ENCODE assay signal across 16 cellular contexts in the genomic region with DNA sequence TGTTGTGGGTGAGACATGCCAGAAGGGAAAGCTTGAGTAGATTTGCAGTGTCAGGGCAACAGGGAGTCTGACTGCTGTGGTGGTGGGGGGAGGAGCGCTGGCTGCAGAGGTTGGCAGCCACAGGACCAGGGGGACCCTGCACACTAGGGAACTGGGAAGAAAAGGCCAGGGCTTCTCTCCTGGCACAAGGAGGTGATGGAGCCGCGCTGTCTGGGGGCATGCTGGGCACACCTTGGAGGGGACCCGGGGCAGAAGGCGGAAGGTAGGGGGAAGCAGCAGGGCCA. TPM values are rescaled to one million over a fixed set of nuclear protein-coding genes. Genes with fewer than 3 reads are reported as not detected.
DNase-seq lines count a peak whose midpoint lies in the region; ATAC-seq and TF ChIP-seq lines count a peak whose summit lies in the region.
"Had no signal": no experiment of that assay in that cellular context is flagged by ENCODE, and none has a peak within 500 bp of the region (broad histone marks: within the 10 kb centered on the region; RNA-seq: fewer than 3 reads in every experiment).

No MANE protein-coding gene starts in this region.

- no peaks in the 10 kb centered on the region for H3K27me3 ChIP-seq in H9 (ENCODE audit: insufficient read depth, low read length)
- no peaks in the 10 kb centered on the region for H3K27me3 ChIP-seq in adipocyte (replicated peaks; ENCODE audit: control insufficient read depth, insufficient read depth, low read length)
- H3K27me3 ChIP-seq in layer of hippocampus (ENCODE audit: control insufficient read depth, insufficient read depth, low read length), result no peaks in the 10 kb centered on the region

- H2BK120ac ChIP-seq in H9 (ENCODE audit: low read depth, low read length, poor library complexity, severe bottlenecking), result no peak overlapping the region

- no peak overlapping the region for H3K4me2 ChIP-seq in H9 (ENCODE audit: insufficient read depth, insufficient read length, low read length)

- no peak overlapping the region for H3T11ph ChIP-seq in H9 (ENCODE audit: low read length)

- no peak overlapping the region for H4K91ac ChIP-seq in H9 (ENCODE audit: insufficient read length, low read depth, low read length)

- H2AFZ ChIP-seq in H9 (ENCODE audit: low read length), result no peak overlapping the region

- H3K36me3 Mint-ChIP-seq in H9 (ENCODE audit: insufficient read depth in 1 of 3, low read depth in 3 of 3) (peaks cover 25 to 66% (median 63%) of the 10 kb centered on the region in 3 experiments), immature natural killer cell (peaks cover 0 to 25% (median 4%) of the 10 kb centered on the region in 3 donors)
- H3K36me3 Mint-ChIP-seq in stimulated activated naive B cell treated with anti-CD40 and anti-IgM and Interleukin-4, amounts not matched to agents 10 μg/mL and 1 μg/mL and 100 μg/mL, for 72 hours, result peaks cover 28 to 55% of the 10 kb centered on the region in 2 donors

- H3K9me3 Mint-ChIP-seq in H9 (no peaks in the 10 kb centered on the region), immature natural killer cell (no peaks in the 10 kb centered on the region)
- H3K9me3 Mint-ChIP-seq in stimulated activated naive B cell treated with anti-CD40 and anti-IgM and Interleukin-4, amounts not matched to agents 10 μg/mL and 1 μg/mL and 100 μg/mL, for 72 hours, result no peaks in the 10 kb centered on the region
- H3K9me3 Mint-ChIP-seq: activated naive CD4-positive, alpha-beta T cell treated with anti-CD3 and anti-CD28 coated beads for 36 hours; stimulated activated naive CD8-positive, alpha-beta T cell treated with anti-CD3 and anti-CD28 coated beads, Interleukin-15, Interleukin-2, amounts not matched to agents 100 ng/mL and 50 ng/mL, for 24 hours had no signal

- H3K4me3 Mint-ChIP-seq in H9 (no peak overlapping the region), immature natural killer cell (no peak overlapping the region)
- no peak overlapping the region for H3K4me3 Mint-ChIP-seq in stimulated activated naive B cell treated with anti-CD40 and anti-IgM and Interleukin-4, amounts not matched to agents 10 μg/mL and 1 μg/mL and 100 μg/mL, for 72 hours
- H3K4me3 Mint-ChIP-seq: activated naive CD4-positive, alpha-beta T cell treated with anti-CD3 and anti-CD28 coated beads for 36 hours; stimulated activated naive CD8-positive, alpha-beta T cell treated with anti-CD3 and anti-CD28 coated beads, Interleukin-15, Interleukin-2, amounts not matched to agents 100 ng/mL and 50 ng/mL, for 24 hours had no signal

- peaks cover 50% of the 10 kb centered on the region for H3K36me3 ChIP-seq in adipocyte (ENCODE audit: control insufficient read depth, insufficient read depth, low read length, severe bottlenecking)

- TF ChIP-seq CTCF in H9 (conservative IDR thresholded peaks at IDR 0.05), result no peak

- H3K27ac Mint-ChIP-seq in H9 (peak overlapping the region in 2 of 3 experiments; percentile 53 to 85; a peak in 3 of 7 replicates), immature natural killer cell (peak overlapping the region in 2 of 6 donors; percentile 45 to 58)
- peak overlapping the region; percentile 10 for H3K27ac Mint-ChIP-seq in stimulated activated naive B cell treated with anti-CD40 and anti-IgM and Interleukin-4, amounts not matched to agents 10 μg/mL and 1 μg/mL and 100 μg/mL, for 72 hours
- H3K27ac Mint-ChIP-seq: activated naive CD4-positive, alpha-beta T cell treated with anti-CD3 and anti-CD28 coated beads for 36 hours; stimulated activated naive CD8-positive, alpha-beta T cell treated with anti-CD3 and anti-CD28 coated beads, Interleukin-15, Interleukin-2, amounts not matched to agents 100 ng/mL and 50 ng/mL, for 24 hours had no signal

- no peak overlapping the region for H3K4me3 ChIP-seq in adipocyte (ENCODE audit: low read length)

- H3K18ac ChIP-seq in H9 (ENCODE audit: insufficient read length, low read depth, low read length), result no peak overlapping the region

- no peak overlapping the region for H3K27ac ChIP-seq in H9 (ENCODE audit: insufficient read length, low read depth, low read length)
- H3K27ac ChIP-seq in layer of hippocampus (ENCODE audit: low read depth, low read length), result peak overlapping the region; percentile 71
- H3K27ac ChIP-seq: WERI-Rb-1 had no signal

- no peaks in the 10 kb centered on the region for H3K79me1 ChIP-seq in H9 (ENCODE audit: insufficient read depth, low read depth, low read length, poor library complexity, severe bottlenecking)

- H2BK20ac ChIP-seq in H9 (ENCODE audit: low read depth, low read length, poor library complexity, severe bottlenecking), result no peak overlapping the region

- no peak overlapping the region for H3K56ac ChIP-seq in H9 (ENCODE audit: insufficient read length, low read depth, low read length)

- no peaks in the 10 kb centered on the region for H3K23me2 ChIP-seq in H9 (ENCODE audit: insufficient read length, low read depth, low read length, poor library complexity, severe bottlenecking)

- H4K5ac ChIP-seq in H9 (ENCODE audit: insufficient read length, low read depth, low read length), result no peak overlapping the region

- no peaks in the 10 kb centered on the region for H3K4me1 ChIP-seq in H9 (ENCODE audit: insufficient read depth, low read length)
- H3K4me1 ChIP-seq in adipocyte (ENCODE audit: control insufficient read depth, insufficient read depth, low read length), result peaks cover 44% of the 10 kb centered on the region

- no peak overlapping the region for H2BK12ac ChIP-seq in H9 (ENCODE audit: insufficient read length, low read depth, low read length)

- H4K20me1 ChIP-seq in H9 (ENCODE audit: control insufficient read depth, insufficient read depth, insufficient read length), result peaks cover 4% of the 10 kb centered on the region

- no peak overlapping the region for H3K4ac ChIP-seq in H9 (ENCODE audit: low read depth, low read length)

- H3K9ac ChIP-seq in H9 (ENCODE audit: extremely low read depth, insufficient read length, low read length) (no peak overlapping the region), adipocyte (ENCODE audit: low read length) (peak overlapping the region; percentile 84)

- DNase-seq in H9 (no peak), adipocyte (ENCODE audit: low read depth) (no peak), immature natural killer cell (no peak), inferior parietal cortex (ENCODE audit: extremely low spot score) (no peak), DMS53 (lab: John Stamatoyannopoulos, UW) (no peak)
- DNase-seq in stimulated activated naive B cell treated with anti-CD40 and anti-IgM and Interleukin-4, amounts not matched to agents 10 μg/mL and 1 μg/mL and 100 μg/mL, for 72 hours, result no peak
- DNase-seq: activated naive CD4-positive, alpha-beta T cell treated with anti-CD3 and anti-CD28 coated beads for 36 hours; DMS 273 treated with DMSO at 0.1 percent for 48 hours; NCI-H2107; NCI-H69; PC-3; stimulated activated CD4-positive, alpha-beta T cell treated with anti-CD3 and anti-CD28 coated beads, Interleukin-12 subunit alpha, Interleukin-12 subunit beta, amount 100 ng/mL, for 4 hours; WERI-Rb-1 had no signal

- H3K14ac ChIP-seq in H9 (ENCODE audit: insufficient read depth, low read length), result no peak overlapping the region

- no peak overlapping the region for H2AK5ac ChIP-seq in H9 (ENCODE audit: insufficient read length, low read length)

- H3K9me3 ChIP-seq in H9 (ENCODE audit: control insufficient read depth, low read depth, low read length) (no peaks in the 10 kb centered on the region), adipocyte (ENCODE audit: control insufficient read depth, low read length) (no peaks in the 10 kb centered on the region)

- H3K4me1 Mint-ChIP-seq in H9, result peaks cover 0 to 2% of the 10 kb centered on the region in 2 experiments; a peak in 1 of 4 replicates
- H3K4me1 Mint-ChIP-seq in stimulated activated naive B cell treated with anti-CD40 and anti-IgM and Interleukin-4, amounts not matched to agents 10 μg/mL and 1 μg/mL and 100 μg/mL, for 72 hours, result peaks cover 0 to 10% of the 10 kb centered on the region in 2 donors
- peaks cover 0 to 4% of the 10 kb centered on the region in 2 donors for H3K4me1 Mint-ChIP-seq in immature natural killer cell

- ATAC-seq in stimulated activated naive B cell treated with anti-CD40 and anti-IgM and Interleukin-4, amounts not matched to agents 10 μg/mL and 1 μg/mL and 100 μg/mL, for 72 hours (replicated peaks), result no peak
- ATAC-seq in HG02759 (IDR thresholded peaks at IDR 0.05; ENCODE audit: unreplicated experiment), result no peak
- ATAC-seq: PC-3 had no signal

- no CpG with 5 or more reads among the region's 5 CpGs for WGBS in H9 (ENCODE audit: extremely low coverage, insufficient read length, low lambda C conversion rate)

- H3K79me2 ChIP-seq in H9 (ENCODE audit: insufficient read depth, low read length), result no peaks in the 10 kb centered on the region

- no peak overlapping the region for H3K23ac ChIP-seq in H9 (ENCODE audit: insufficient read length, low read depth, low read length)

- H4K8ac ChIP-seq in H9 (replicated peaks; ENCODE audit: insufficient read length, low read depth, low read length), result no peak overlapping the region

- no peak overlapping the region for H2BK15ac ChIP-seq in H9 (ENCODE audit: low read depth, low read length)

- H3K27me3 Mint-ChIP-seq in H9 (ENCODE audit: low read depth) (no peaks in the 10 kb centered on the region), immature natural killer cell (ENCODE audit: low read depth in 3 of 3) (peaks cover 4 to 7% (median 7%) of the 10 kb centered on the region in 3 donors)
- no peaks in the 10 kb centered on the region for H3K27me3 Mint-ChIP-seq in stimulated activated naive B cell treated with anti-CD40 and anti-IgM and Interleukin-4, amounts not matched to agents 10 μg/mL and 1 μg/mL and 100 μg/mL, for 72 hours
- H3K27me3 Mint-ChIP-seq: stimulated activated naive CD8-positive, alpha-beta T cell treated with anti-CD3 and anti-CD28 coated beads, Interleukin-15, Interleukin-2, amounts not matched to agents 100 ng/mL and 50 ng/mL, for 24 hours had no signal

- H2BK5ac ChIP-seq in H9 (ENCODE audit: insufficient read length, low read length), result no peak overlapping the region

RNA-seq across cellular contexts. Expression of a gene that starts 13.9 kb away (rescaled TPM):
- total RNA-seq in H9 (2021), result 26.7 and 27.4 TPM in 2 replicates
- polyA plus RNA-seq in immature natural killer cell, result not detected
- total RNA-seq: activated naive CD4-positive, alpha-beta T cell treated with anti-CD3 and anti-CD28 coated beads for 36 hours; PC-3 had no signal

RNA-seq across cellular contexts. Expression of a gene that starts 45.3 kb away (rescaled TPM):
- 164 and 165 TPM in 2 replicates for total RNA-seq in H9 (2021)
- polyA plus RNA-seq in immature natural killer cell, result not detected
- total RNA-seq: activated naive CD4-positive, alpha-beta T cell treated with anti-CD3 and anti-CD28 coated beads for 36 hours had no signal
